ENCODE assay signal across 16 cellular contexts in genomic region chr14:21556378-21557083, GRCh38. TPM values are rescaled to one million over a fixed set of nuclear protein-coding genes. Genes with fewer than 3 reads are reported as not detected.
DNase-seq lines count a peak whose midpoint lies in the region; ATAC-seq, FAIRE-seq and TF ChIP-seq lines count a peak whose summit lies in the region.
"Had no signal": no experiment of that assay in that cellular context is flagged by ENCODE, and none has a peak within 500 bp of the region (broad histone marks: within the 10 kb centered on the region; RNA-seq: fewer than 3 reads in every experiment).

No MANE protein-coding gene starts in this region.

- H3K4me1 ChIP-seq in OCI-LY3 (ENCODE audit: low read length) = no peaks in the 10 kb centered on the region
- H3K4me1 ChIP-seq in endodermal cell (ENCODE audit: control insufficient read depth, insufficient read depth, low read length) = no peaks in the 10 kb centered on the region
- no peaks in the 10 kb centered on the region for H3K4me1 ChIP-seq in vagina

- H3K9me3 Mint-ChIP-seq in endodermal cell (no peaks in the 10 kb centered on the region), nephron (no peaks in the 10 kb centered on the region)
- H3K9me3 Mint-ChIP-seq: activated CD4-positive, alpha-beta memory T cell treated with anti-CD3 and anti-CD28 coated beads, Interleukin-2, amount 10 ng/mL, durations not matched to agents 7 days and 5 days had no signal

- no peaks in the 10 kb centered on the region for H3K79me2 ChIP-seq in OCI-LY3 (ENCODE audit: low read length)

- H3K9ac ChIP-seq in OCI-LY3 (ENCODE audit: low read length) (no peak overlapping the region), endodermal cell (ENCODE audit: extremely low read depth, low read length, poor library complexity, severe bottlenecking) (peak overlapping the region; percentile 56)

- no peak for ATAC-seq in HG03159 (IDR thresholded peaks at IDR 0.05; ENCODE audit: unreplicated experiment)

- H3K36me3 Mint-ChIP-seq in endodermal cell (ENCODE audit: low read depth) (no peaks in the 10 kb centered on the region), nephron (ENCODE audit: low read depth) (no peaks in the 10 kb centered on the region)

- H3K27ac Mint-ChIP-seq in endodermal cell (peak overlapping the region; percentile 7), nephron (peak overlapping the region; percentile 86 to 96 (median 94))
- H3K27ac Mint-ChIP-seq: activated CD4-positive, alpha-beta memory T cell treated with anti-CD3 and anti-CD28 coated beads, Interleukin-2, amount 10 ng/mL, durations not matched to agents 7 days and 5 days had no signal

- peak overlapping the region; percentile 97; the same call in 1 of the 2 replicates for H2AFZ ChIP-seq in OCI-LY3 (ENCODE audit: low read depth, low read length)

- H3K27me3 ChIP-seq in OCI-LY3 (ENCODE audit: low read depth, low read length) (peaks cover 6% of the 10 kb centered on the region; the same call in 1 of the 2 replicates), endodermal cell (ENCODE audit: control insufficient read depth, insufficient read depth, low read length, poor library complexity, severe bottlenecking) (no peaks in the 10 kb centered on the region), vagina (no peaks in the 10 kb centered on the region)
- H3K27me3 ChIP-seq: BLaER1 treated with 17β-estradiol and CSF1 and Interleukin-3, amounts not matched to agents 10 nM and 100 nM had no signal

- H3K9me3 ChIP-seq in OCI-LY3 (ENCODE audit: insufficient read depth, low read length) (no peaks in the 10 kb centered on the region), endodermal cell (ENCODE audit: control insufficient read depth, low read length) (no peaks in the 10 kb centered on the region), vagina (no peaks in the 10 kb centered on the region)
- H3K9me3 ChIP-seq: BLaER1 treated with 17β-estradiol and CSF1 and Interleukin-3, amounts not matched to agents 10 nM and 100 nM; left ventricle myocardium inferior had no signal

- WGBS in endodermal cell (ENCODE audit: insufficient coverage in 1 of 2, insufficient read length in 1 of 2), 2 experiments = 40 to 68% methylated on average over 2 to 5 of the region's 5 CpGs

- no peak overlapping the region for H3K4me3 Mint-ChIP-seq in endodermal cell
- no peak overlapping the region for H3K4me3 Mint-ChIP-seq in nephron
- H3K4me3 Mint-ChIP-seq: activated CD4-positive, alpha-beta memory T cell treated with anti-CD3 and anti-CD28 coated beads, Interleukin-2, amount 10 ng/mL, durations not matched to agents 7 days and 5 days had no signal

- no peaks in the 10 kb centered on the region for H3K36me3 ChIP-seq in OCI-LY3 (replicated peaks; ENCODE audit: low read depth, low read length)
- no peaks in the 10 kb centered on the region for H3K36me3 ChIP-seq in endodermal cell (ENCODE audit: control insufficient read depth, insufficient read depth, low read length)
- no peaks in the 10 kb centered on the region for H3K36me3 ChIP-seq in vagina
- H3K36me3 ChIP-seq: BLaER1 treated with 17β-estradiol and CSF1 and Interleukin-3, amounts not matched to agents 10 nM and 100 nM; left ventricle myocardium inferior had no signal

- intact Hi-C loops in vagina (cut with DNase I) = loop anchor here (10.0 kb wide), 1 partner anchor 52 kb away; no protein-coding TSS in a partner anchor

- FAIRE-seq in HTR-8/SVneo (lab: Jason Lieb, UNC) = no peak
- FAIRE-seq: H54 had no signal

- H4K20me1 ChIP-seq in OCI-LY3 (ENCODE audit: insufficient read depth, low read length) = no peaks in the 10 kb centered on the region
- H4K20me1 ChIP-seq: BLaER1 treated with 17β-estradiol and CSF1 and Interleukin-3, amounts not matched to agents 10 nM and 100 nM had no signal

- H3K4me1 Mint-ChIP-seq in endodermal cell = peaks cover 10% of the 10 kb centered on the region
- H3K4me1 Mint-ChIP-seq in nephron = peaks cover 13% of the 10 kb centered on the region

- no peaks in the 10 kb centered on the region for H3K27me3 Mint-ChIP-seq in endodermal cell (ENCODE audit: insufficient read depth)
- no peaks in the 10 kb centered on the region for H3K27me3 Mint-ChIP-seq in nephron (ENCODE audit: low read depth)
- H3K27me3 Mint-ChIP-seq: activated CD4-positive, alpha-beta memory T cell treated with anti-CD3 and anti-CD28 coated beads, Interleukin-2, amount 10 ng/mL, durations not matched to agents 7 days and 5 days had no signal

- TF ChIP-seq CTCF in OCI-LY3 (IDR thresholded peaks at IDR 0.05; ENCODE audit: low read depth, low read length) = no peak
- TF ChIP-seq CTCF in endodermal cell (conservative IDR thresholded peaks at IDR 0.05) = no peak
- TF ChIP-seq CTCF in nephron (IDR thresholded peaks at IDR 0.05; ENCODE audit: unreplicated experiment in 3 of 3) = no peak
- TF ChIP-seq CTCF in vagina (IDR thresholded peaks at IDR 0.05) = no peak

- H3K27ac ChIP-seq in OCI-LY3 (ENCODE audit: low read length) (no peak overlapping the region), endodermal cell (ENCODE audit: low read depth, low read length) (peak overlapping the region; percentile 84), vagina (peak overlapping the region; percentile 60)

- DNase-seq in endodermal cell (peak; percentile 63), vagina (ENCODE audit: extremely low spot score in 2 of 2) (no peak), HTR-8/SVneo (ENCODE audit: insufficient read length, low spot score) (no peak)
- no peak for DNase-seq in activated CD8-positive, alpha-beta memory T cell treated with anti-CD3 and anti-CD28 coated beads, Interleukin-2, amount 50 U/mL, for 48 hours
- DNase-seq: activated CD4-positive, alpha-beta memory T cell treated with anti-CD3 and anti-CD28 coated beads, Interleukin-2, amount 10 ng/mL, durations not matched to agents 7 days and 5 days; cortex of kidney; erythroblast; NCI-H510A; stimulated activated CD4-positive, alpha-beta T cell treated with anti-CD3 and anti-CD28 coated beads, Interleukin-4, amount 100 ng/mL, for 1 hour had no signal

- H3K4me3 ChIP-seq in OCI-LY3 (ENCODE audit: low read length) = no peak overlapping the region
- H3K4me3 ChIP-seq in endodermal cell (ENCODE audit: low read length) = no peak overlapping the region
- no peak overlapping the region for H3K4me3 ChIP-seq in vagina

- TF ChIP-seq POLR2A in vagina (IDR thresholded peaks at IDR 0.05) = no peak

- peak overlapping the region; percentile 76 for H3K4me2 ChIP-seq in OCI-LY3 (ENCODE audit: low read length)

RNA-seq across cellular contexts. Expression of gene OR10G3, which starts 23.3 kb away (rescaled TPM):
- total RNA-seq in endodermal cell (not detected), vagina (not detected)
- polyA plus RNA-seq in endodermal cell (2013, experiment 1 of 2) = not detected
- not detected for polyA plus RNA-seq in endodermal cell (2013, experiment 2 of 2)
- total RNA-seq: activated CD4-positive, alpha-beta memory T cell treated with anti-CD3 and anti-CD28 coated beads, Interleukin-2, amount 10 ng/mL, durations not matched to agents 7 days and 5 days; left ventricle myocardium inferior had no signal
- polyA plus RNA-seq: neural cell had no signal

RNA-seq across cellular contexts. Expression of gene SALL2, which starts 30.4 kb away (rescaled TPM):
- 100 to 1,000 TPM in 1 of 2 donors, 10 to 100 TPM in 1; 78.6 to 120 TPM for total RNA-seq in endodermal cell
- 153 TPM for polyA plus RNA-seq in endodermal cell (2013, experiment 1 of 2)
- polyA plus RNA-seq in endodermal cell (2013, experiment 2 of 2) = 133 TPM
- total RNA-seq in vagina = 9.8 TPM

RNA-seq across cellular contexts. Expression of gene METTL3, which starts 45.4 kb away (rescaled TPM):
- total RNA-seq in endodermal cell = 10 to 100 TPM; 63.2 to 64.7 TPM
- polyA plus RNA-seq in endodermal cell (2013, experiment 1 of 2) = 69.5 TPM
- 62.7 TPM for polyA plus RNA-seq in endodermal cell (2013, experiment 2 of 2)
- 71.5 TPM for total RNA-seq in vagina
